In genomic region chr12:50620050-50620974, GRCh38 we compare ENCODE assay signal across 1 cellular context.
TF ChIP-seq lines count a peak whose summit lies in the region.

No MANE protein-coding gene starts in this region.

TF ChIP-seq in HEK293, 187 proteins besides CTCF, POLR2A, EP300 and RAD21 (continued from another document):
- no peak for TF ChIP-seq ZNF423 (tag by site-specific recombination; IDR thresholded peaks at IDR 0.05)
- no peak for TF ChIP-seq BCL11B (tag by site-specific recombination; IDR thresholded peaks at IDR 0.05; ENCODE audit: low read depth)
- no peak for TF ChIP-seq ZNF561 (tag by site-specific recombination; IDR thresholded peaks at IDR 0.05; ENCODE audit: borderline replicate concordance)
- no peak for TF ChIP-seq ZNF626 (tag by site-specific recombination; IDR thresholded peaks at IDR 0.05)
- TF ChIP-seq ZNF112 (tag by site-specific recombination; IDR thresholded peaks at IDR 0.05), result no peak
- no peak for TF ChIP-seq YY1 (tag by site-specific recombination; IDR thresholded peaks at IDR 0.05)
